Comparison of ENCODE assay signal across 9 cellular contexts in the genomic region with DNA sequence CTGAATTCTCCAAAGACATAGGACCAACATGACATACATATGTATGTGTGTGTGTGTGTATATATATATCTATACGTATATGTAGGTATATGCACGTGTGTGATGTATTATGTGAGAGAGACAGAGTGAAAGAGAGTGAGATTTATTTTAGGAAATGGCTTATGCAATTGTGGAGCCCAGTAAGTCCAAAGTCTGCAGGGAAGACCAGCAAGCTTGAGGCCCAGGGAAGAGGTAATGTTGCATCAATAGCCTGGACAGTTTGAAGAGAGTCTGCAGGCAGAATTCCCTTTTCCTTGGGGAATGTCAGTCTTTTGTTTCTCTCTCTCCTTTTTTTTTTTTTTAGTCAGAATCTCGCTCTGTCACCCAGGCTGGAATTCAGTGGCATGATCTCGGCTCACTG. TPM values are rescaled to one million over a fixed set of nuclear protein-coding genes. Genes with fewer than 3 reads are reported as not detected.
"Had no signal": no experiment of that assay in that cellular context is flagged by ENCODE, and none has a peak within 500 bp of the region (broad histone marks: within the 10 kb centered on the region; RNA-seq: fewer than 3 reads in every experiment).

No MANE protein-coding gene starts in this region.

- FAIRE-seq: G401.6, GM12878, GM12891, GM12892, GM18507, GM19239 had no signal

- ATAC-seq: GM12878 had no signal

- H3K4me3 ChIP-seq: GM12878 had no signal

- DNase-seq: GDM1, GF-D8 had no signal

RNA-seq across cellular contexts. Expression of a gene that starts 33.0 kb away (rescaled TPM):
- total RNA-seq: G401 had no signal
